ENCODE assay signal across 9 cellular contexts in the genomic region with DNA sequence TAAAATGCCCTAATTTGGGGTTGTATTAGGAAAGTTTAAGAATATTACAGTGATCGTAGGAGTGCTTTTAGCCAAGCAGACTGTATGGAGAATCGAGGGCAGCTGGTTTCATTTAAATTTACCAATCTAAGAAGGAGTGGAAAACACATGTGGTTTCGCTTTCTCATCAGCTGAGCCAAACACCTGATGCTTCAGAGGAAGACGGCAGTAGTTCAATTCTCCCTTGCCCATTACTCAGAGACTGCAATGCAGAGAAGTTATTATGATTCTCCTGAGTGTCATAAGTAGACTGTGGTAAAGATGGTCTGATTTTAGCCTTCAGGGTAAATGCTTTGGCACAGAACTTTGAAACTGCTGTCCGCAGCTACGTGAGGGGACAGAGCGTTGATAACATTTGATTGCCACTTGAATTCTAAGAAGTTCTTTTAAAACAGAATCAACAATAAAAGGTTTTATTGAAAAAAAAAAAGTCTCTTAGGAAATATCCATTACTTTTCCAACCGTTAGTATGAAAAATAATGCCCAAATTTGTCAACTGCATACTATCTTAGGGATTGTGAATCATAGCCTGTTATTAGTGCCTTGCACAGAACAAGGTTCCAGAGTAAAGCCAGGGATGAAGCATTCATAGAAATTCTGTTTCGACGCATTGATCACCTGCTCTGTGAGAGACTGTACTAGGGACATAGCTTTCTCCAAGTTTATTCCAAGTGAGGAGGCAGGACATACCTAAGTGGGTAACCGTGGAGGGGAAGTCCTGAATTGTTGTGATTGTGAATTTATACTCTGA. TPM values are rescaled to one million over a fixed set of nuclear protein-coding genes. Genes with fewer than 3 reads are reported as not detected.
DNase-seq lines count a peak whose midpoint lies in the region; ATAC-seq, FAIRE-seq and TF ChIP-seq lines count a peak whose summit lies in the region.
"Had no signal": no experiment of that assay in that cellular context is flagged by ENCODE, and none has a peak within 500 bp of the region (broad histone marks: within the 10 kb centered on the region; RNA-seq: fewer than 3 reads in every experiment).

No MANE protein-coding gene starts in this region.

- H3K4me1 Mint-ChIP-seq in astrocyte (ENCODE audit: low read depth, unreplicated experiment) (peaks cover 41% of the 10 kb centered on the region), memory B cell (peaks cover 19% of the 10 kb centered on the region)

- POLR2A ChIA-PET in A549 (lab: Yijun Ruan, JAX): interaction anchor here (0.6 to 1.9 kb wide), 2 partner anchors 26 to 433 kb away, joined by 3 to 10 read pairs; a partner anchor contains a TSS

- peak overlapping the region; percentile 19 for H3K9ac ChIP-seq in astrocyte (ENCODE audit: low read length)

- H3K4me1 ChIP-seq in A549: peaks cover 34% of the 10 kb centered on the region
- H3K4me1 ChIP-seq in astrocyte (ENCODE audit: insufficient read depth, low read length): peaks cover 29% of the 10 kb centered on the region

- WGBS in A549 (ENCODE audit: missing lambda C conversion rate): 87% methylated on average over 11 of the region's 11 CpGs

- H3K4me3 Mint-ChIP-seq in astrocyte (ENCODE audit: unreplicated experiment): no peak overlapping the region
- H3K4me3 Mint-ChIP-seq in memory B cell: no peak overlapping the region

- H3K4me2 ChIP-seq in A549: peak overlapping the region; percentile 53; the same call in 2 of the 3 replicates
- peak overlapping the region; percentile 23 for H3K4me2 ChIP-seq in astrocyte (ENCODE audit: low read length)

- H3K9me3 ChIP-seq in A549 (no peaks in the 10 kb centered on the region), astrocyte (ENCODE audit: insufficient read depth, low read depth, low read length) (no peaks in the 10 kb centered on the region)

- H3K9me3 Mint-ChIP-seq in astrocyte (ENCODE audit: unreplicated experiment) (no peaks in the 10 kb centered on the region), memory B cell (no peaks in the 10 kb centered on the region)

- DNase-seq in A549 (ENCODE audit: low read depth in 1 of 2, low spot score in 1 of 2): no peak
- DNase-seq in astrocyte (ENCODE audit: low read depth): peak; percentile 60
- DNase-seq in memory B cell (ENCODE audit: low spot score in 2 of 2): no peak
- DNase-seq in omental fat pad (ENCODE audit: low spot score): no peak
- DNase-seq in NCI-H2107 (lab: John Stamatoyannopoulos, UW): no peak
- DNase-seq: NCI-H1436 treated with DMSO at 0.1 percent for 48 hours had no signal

- no peak overlapping the region for H3K27ac Mint-ChIP-seq in astrocyte (ENCODE audit: unreplicated experiment)
- H3K27ac Mint-ChIP-seq in memory B cell: peak overlapping the region; percentile 8

- H3K36me3 ChIP-seq in astrocyte (ENCODE audit: insufficient read depth, low read length): peaks cover 14% of the 10 kb centered on the region

- no peaks in the 10 kb centered on the region for H3K79me2 ChIP-seq in astrocyte (ENCODE audit: insufficient read depth, low read length)

- H4K20me1 ChIP-seq in astrocyte (ENCODE audit: insufficient read depth, low read length): no peaks in the 10 kb centered on the region

- no peaks in the 10 kb centered on the region for H3K27me3 ChIP-seq in astrocyte (ENCODE audit: insufficient read depth, low read length)

- H3K27ac ChIP-seq in A549 (peak overlapping the region; percentile 3 to 63; a peak in 4 of 6 replicates), astrocyte (ENCODE audit: low read depth, low read length) (peak overlapping the region; percentile 13)

- CTCF ChIA-PET in A549 (lab: Yijun Ruan, JAX): interaction anchor here (0.6 to 9.1 kb wide), 10 partner anchors 9 to 1465 kb away, joined by 3 to 72 read pairs (median 4); no protein-coding TSS in a partner anchor

- TF ChIP-seq RAD21 in A549 (conservative IDR thresholded peaks at IDR 0.05 in 1 of 2, IDR thresholded peaks at IDR 0.05 in 1 of 2): no peak

- peaks cover 25% of the 10 kb centered on the region for H3K36me3 Mint-ChIP-seq in astrocyte (ENCODE audit: low read depth, unreplicated experiment)
- peaks cover 26% of the 10 kb centered on the region for H3K36me3 Mint-ChIP-seq in memory B cell

- H2AFZ ChIP-seq in astrocyte (ENCODE audit: low read depth, low read length): no peak overlapping the region

- H3K4me3 ChIP-seq in A549 (no peak overlapping the region), astrocyte (ENCODE audit: insufficient read depth, low read depth, low read length) (no peak overlapping the region)

- TF ChIP-seq CTCF in A549 (IDR thresholded peaks at IDR 0.05) (no peak), astrocyte (IDR thresholded peaks at IDR 0.05; ENCODE audit: insufficient read depth, low read depth, low read length) (no peak), omental fat pad (IDR thresholded peaks at IDR 0.05) (no peak)

- FAIRE-seq in A549 (lab: Jason Lieb, UNC) (no peak), astrocyte (lab: Jason Lieb, UNC) (no peak)

- H3K27me3 Mint-ChIP-seq in astrocyte (ENCODE audit: low read depth, unreplicated experiment) (no peaks in the 10 kb centered on the region), memory B cell (no peaks in the 10 kb centered on the region)

- ATAC-seq in A549 (no peak), GM21381 (IDR thresholded peaks at IDR 0.05; ENCODE audit: unreplicated experiment) (peak; percentile 40), memory B cell (ENCODE audit: low read depth) (no peak), HG02798 (IDR thresholded peaks at IDR 0.05; ENCODE audit: poor library complexity, unreplicated experiment) (no peak), GM18909 (IDR thresholded peaks at IDR 0.05; ENCODE audit: poor library complexity, unreplicated experiment) (no peak), omental fat pad (ENCODE audit: low FRiP score) (no peak)

- no peak for TF ChIP-seq POLR2A in A549 (IDR thresholded peaks at IDR 0.05; ENCODE audit: low read length)

- TF ChIP-seq EP300 in A549 (IDR thresholded peaks at IDR 0.05): no peak

TF ChIP-seq in A549, 52 proteins besides CTCF, POLR2A, EP300 and RAD21:
- no peak for TF ChIP-seq KDM5A (IDR thresholded peaks at IDR 0.05)
- TF ChIP-seq, protein P1, sequence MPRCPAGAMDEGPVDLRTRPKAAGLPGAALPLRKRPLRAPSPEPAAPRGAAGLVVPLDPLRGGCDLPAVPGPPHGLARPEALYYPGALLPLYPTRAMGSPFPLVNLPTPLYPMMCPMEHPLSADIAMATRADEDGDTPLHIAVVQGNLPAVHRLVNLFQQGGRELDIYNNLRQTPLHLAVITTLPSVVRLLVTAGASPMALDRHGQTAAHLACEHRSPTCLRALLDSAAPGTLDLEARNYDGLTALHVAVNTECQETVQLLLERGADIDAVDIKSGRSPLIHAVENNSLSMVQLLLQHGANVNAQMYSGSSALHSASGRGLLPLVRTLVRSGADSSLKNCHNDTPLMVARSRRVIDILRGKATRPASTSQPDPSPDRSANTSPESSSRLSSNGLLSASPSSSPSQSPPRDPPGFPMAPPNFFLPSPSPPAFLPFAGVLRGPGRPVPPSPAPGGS (IDR thresholded peaks at IDR 0.05): no peak
- no peak for TF ChIP-seq CBX8 (IDR thresholded peaks at IDR 0.05)
- TF ChIP-seq CBX2 (IDR thresholded peaks at IDR 0.05; ENCODE audit: borderline replicate concordance, low read depth): no peak
- no peak for TF ChIP-seq POLR2AphosphoS2 (conservative IDR thresholded peaks at IDR 0.05; ENCODE audit: low read length)
- TF ChIP-seq NFE2L2 (conservative IDR thresholded peaks at IDR 0.05; ENCODE audit: low read length): no peak
- no peak for TF ChIP-seq ZFP36 (IDR thresholded peaks at IDR 0.05; ENCODE audit: borderline replicate concordance, partially characterized antibody)
- no peak for TF ChIP-seq TFCP2L1 (CRISPR knock-in tag; IDR thresholded peaks at IDR 0.05)
- no peak for TF ChIP-seq HOXB5 (CRISPR knock-in tag; IDR thresholded peaks at IDR 0.05)
- TF ChIP-seq NPAS2 (CRISPR knock-in tag; IDR thresholded peaks at IDR 0.05; ENCODE audit: borderline replicate concordance): no peak
- no peak for TF ChIP-seq FOSL2 (IDR thresholded peaks at IDR 0.05)
- TF ChIP-seq FOSL2 (CRISPR knock-in tag; IDR thresholded peaks at IDR 0.05): no peak
- TF ChIP-seq CHD4 (IDR thresholded peaks at IDR 0.05; ENCODE audit: borderline replicate concordance): no peak
- TF ChIP-seq, protein P2, sequence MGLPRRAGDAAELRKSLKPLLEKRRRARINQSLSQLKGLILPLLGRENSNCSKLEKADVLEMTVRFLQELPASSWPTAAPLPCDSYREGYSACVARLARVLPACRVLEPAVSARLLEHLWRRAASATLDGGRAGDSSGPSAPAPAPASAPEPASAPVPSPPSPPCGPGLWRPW (IDR thresholded peaks at IDR 0.05): no peak

RNA-seq across cellular contexts. Expression of a gene that starts 25.6 kb away (rescaled TPM):
- 3.8 TPM in 2 replicates for polyA plus RNA-seq in A549 (2011; rRNA removed)
- polyA plus RNA-seq in A549 (2012; cell fraction: cytosol; rRNA removed): 4.8 and 5.6 TPM in 2 replicates
- polyA plus RNA-seq in A549 (2012; cell fraction: nucleus; rRNA removed): 12.3 and 18.5 TPM in 2 replicates
- 5.4 to 6.0 TPM (median 6.0 TPM) in 3 replicates for polyA plus RNA-seq in A549 (2017; fragmentation: RNase III; extraction: RNeasy Plus Mini Kit Qiagen cat#74134 plus additional on column Dnase treatment)
- polyA minus RNA-seq in A549 (2011; rRNA and poly(A)+ RNA removed): 5.5 and 5.9 TPM in 2 replicates
- total RNA-seq in astrocyte: 3.8 and 5.0 TPM in 2 replicates
- total RNA-seq in omental fat pad: 10 to 100 TPM in 2 of 4 donors, 1 to 10 TPM in 2; 5.0 to 17.5 (median 9.5) TPM
